9 cellular contexts compared by ENCODE assay signal in genomic region chr3:156509209-156510174, GRCh38. TPM values are rescaled to one million over a fixed set of nuclear protein-coding genes. Genes with fewer than 3 reads are reported as not detected.
A peak's percentile ranks its signal among the peaks of the same experiment; 100 is the strongest.
DNase-seq lines count a peak whose midpoint lies in the region; ATAC-seq, FAIRE-seq and TF ChIP-seq lines count a peak whose summit lies in the region.
"Had no signal": no experiment of that assay in that cellular context is flagged by ENCODE, and none has a peak within 500 bp of the region (broad histone marks: within the 10 kb centered on the region; RNA-seq: fewer than 3 reads in every experiment).

No MANE protein-coding gene starts in this region.

- H3K36me3 ChIP-seq in MM.1S (replicated peaks; ENCODE audit: insufficient read depth, low read length) (no peaks in the 10 kb centered on the region), RWPE2 (ENCODE audit: low read depth) (no peaks in the 10 kb centered on the region)
- H3K36me3 ChIP-seq: BLaER1 had no signal

- peak; percentile 94 for FAIRE-seq in H54 (lab: Jason Lieb, UNC)

- H4K20me1 ChIP-seq in MM.1S (ENCODE audit: insufficient read depth, low read length) = no peaks in the 10 kb centered on the region
- H4K20me1 ChIP-seq: BLaER1 had no signal

- no peaks in the 10 kb centered on the region for H3K9me3 Mint-ChIP-seq in activated naive CD4-positive, alpha-beta T cell treated with anti-CD3 and anti-CD28 coated beads, Interleukin-2, amount 10 ng/mL, durations not matched to agents 7 days and 5 days

- H3K4me2 ChIP-seq in MM.1S (ENCODE audit: low read depth, low read length) = no peak overlapping the region
- H3K4me2 ChIP-seq: BLaER1 had no signal

- H3K4me3 ChIP-seq in MM.1S (ENCODE audit: low read length) = no peak overlapping the region
- no peak overlapping the region for H3K4me3 ChIP-seq in RWPE2 (ENCODE audit: severe bottlenecking)
- no peak overlapping the region for H3K4me3 ChIP-seq in epithelial cell of esophagus (ENCODE audit: low read length)
- H3K4me3 ChIP-seq: BLaER1 had no signal

- H3K9me3 ChIP-seq in MM.1S (replicated peaks; ENCODE audit: insufficient read depth, low read length) = no peaks in the 10 kb centered on the region
- H3K9me3 ChIP-seq in RWPE2 (ENCODE audit: severe bottlenecking) = no peaks in the 10 kb centered on the region
- H3K9me3 ChIP-seq: BLaER1 had no signal

- H3K27ac Mint-ChIP-seq in activated naive CD4-positive, alpha-beta T cell treated with anti-CD3 and anti-CD28 coated beads, Interleukin-2, amount 10 ng/mL, durations not matched to agents 7 days and 5 days = no peak overlapping the region

- ATAC-seq in RWPE2 (ENCODE audit: low read depth) = peak; percentile 68

- H3K79me2 ChIP-seq in MM.1S (ENCODE audit: low read length) = no peaks in the 10 kb centered on the region

- TF ChIP-seq POLR2A in H54 (IDR thresholded peaks at IDR 0.05; ENCODE audit: low read depth, low read length) = no peak

- no peak overlapping the region for H2AFZ ChIP-seq in MM.1S (ENCODE audit: low read length)

- H3K27ac ChIP-seq in MM.1S (ENCODE audit: low read length) (no peak overlapping the region), RWPE2 (ENCODE audit: poor library complexity, severe bottlenecking) (no peak overlapping the region)
- H3K27ac ChIP-seq: BLaER1 had no signal

- H3K27me3 Mint-ChIP-seq in activated naive CD4-positive, alpha-beta T cell treated with anti-CD3 and anti-CD28 coated beads, Interleukin-2, amount 10 ng/mL, durations not matched to agents 7 days and 5 days = peaks cover 25% of the 10 kb centered on the region

- CTCF ChIA-PET in activated naive CD4-positive, alpha-beta T cell treated with anti-CD3 and anti-CD28 coated beads, Interleukin-2, amount 10 ng/mL, durations not matched to agents 7 days and 5 days (lab: Charles Lee) = interaction anchor here (0.6 to 10.3 kb wide), 24 partner anchors 10 to 627 kb away, joined by 3 to 121 read pairs (median 4); no protein-coding TSS in a partner anchor

- no peaks in the 10 kb centered on the region for H3K36me3 Mint-ChIP-seq in activated naive CD4-positive, alpha-beta T cell treated with anti-CD3 and anti-CD28 coated beads, Interleukin-2, amount 10 ng/mL, durations not matched to agents 7 days and 5 days

- H3K27me3 ChIP-seq in MM.1S (replicated peaks; ENCODE audit: insufficient read depth, low read length) (no peaks in the 10 kb centered on the region), RWPE2 (ENCODE audit: insufficient read depth, poor library complexity, severe bottlenecking) (no peaks in the 10 kb centered on the region)
- H3K27me3 ChIP-seq: BLaER1 had no signal

- H3F3A ChIP-seq in MM.1S (ENCODE audit: insufficient read depth, low read length) = no peaks in the 10 kb centered on the region

- H3K9ac ChIP-seq in MM.1S (ENCODE audit: low read length) = no peak overlapping the region
- H3K9ac ChIP-seq: BLaER1 had no signal

- TF ChIP-seq CTCF in MM.1S (IDR thresholded peaks at IDR 0.05; ENCODE audit: low read length) = peak; percentile 79
- TF ChIP-seq CTCF in RWPE2 (IDR thresholded peaks at IDR 0.05; ENCODE audit: poor library complexity, severe bottlenecking) = peak; percentile 74
- TF ChIP-seq CTCF in epithelial cell of esophagus (IDR thresholded peaks at IDR 0.05; ENCODE audit: insufficient read depth, low read depth, low read length, missing control alignments) = peak; percentile 49

- DNase-seq in NCI-H524 (lab: John Stamatoyannopoulos, UW) (peak; percentile 1 to 74), NCI-H524 treated with DMSO at 0.1 percent for 48 hours (lab: John Stamatoyannopoulos, UW) (no peak), H54 (ENCODE audit: insufficient read length, low spot score) (peak; percentile 20), MM.1S (peak; percentile 84), RWPE2 (ENCODE audit: low spot score) (no peak), epithelial cell of esophagus (ENCODE audit: low read depth) (peak; percentile 63), myocyte (ENCODE audit: low read depth) (peak; percentile 74)
- DNase-seq in activated naive CD4-positive, alpha-beta T cell treated with anti-CD3 and anti-CD28 coated beads, Interleukin-2, amount 10 ng/mL, durations not matched to agents 7 days and 5 days = no peak

- H3K4me3 Mint-ChIP-seq in activated naive CD4-positive, alpha-beta T cell treated with anti-CD3 and anti-CD28 coated beads, Interleukin-2, amount 10 ng/mL, durations not matched to agents 7 days and 5 days = no peak overlapping the region

- H3K4me1 Mint-ChIP-seq in activated naive CD4-positive, alpha-beta T cell treated with anti-CD3 and anti-CD28 coated beads, Interleukin-2, amount 10 ng/mL, durations not matched to agents 7 days and 5 days = peaks cover 19% of the 10 kb centered on the region

- 0 out of 2 replicates have a peak, but pooled peaks cover 4% of the 10 kb centered on the region for H3K4me1 ChIP-seq in MM.1S (ENCODE audit: low read length)
- H3K4me1 ChIP-seq in RWPE2 (ENCODE audit: insufficient read depth, poor library complexity, severe bottlenecking) = no peaks in the 10 kb centered on the region
- H3K4me1 ChIP-seq: BLaER1 had no signal

- H3K9me2 ChIP-seq in MM.1S (replicated peaks; ENCODE audit: insufficient read depth, low read length) = no peaks in the 10 kb centered on the region

RNA-seq across cellular contexts. Expression of gene SSR3, which starts 45.4 kb away (rescaled TPM):
- 338 and 358 TPM in 2 replicates for total RNA-seq in myocyte
- polyA plus RNA-seq in myocyte (2012) = 423 TPM

Comparison
In these comparisons a context has a peak if more than half of its experiments do, and no peak if none do; other contexts are left out.
1. DNase-seq: peak in NCI-H524 (2 of 2), H54 (single experiment), MM.1S (single experiment), epithelial cell of esophagus (single experiment) and myocyte (single experiment); none in NCI-H524 treated with DMSO at 0.1 percent for 48 hours (single experiment), RWPE2 (single experiment) and activated naive CD4-positive, alpha-beta T cell treated with anti-CD3 and anti-CD28 coated beads, Interleukin-2, amount 10 ng/mL, durations not matched to agents 7 days and 5 days (single experiment).
2. Peak in every context shown above with its lines, with median percentiles within 50 percentile points of each other: CTCF ChIP-seq.